ENCODE assay signal across 8 cellular contexts in genomic region chr2:30711646-30712085, GRCh38.
DNase-seq lines count a peak whose midpoint lies in the region; TF ChIP-seq lines count a peak whose summit lies in the region.

No MANE protein-coding gene starts in this region.

- H3K4me1 Mint-ChIP-seq in activated T-helper 1 cell treated with anti-CD3 and anti-CD28 coated beads, Interleukin-12 subunit alpha, Interleukin-12 subunit beta, Interleukin-2, Interleukin-4 antibody, amounts not matched to agents 30 ng/mL and 10 ng/mL and 1 ng/mL, durations not matched to agents 14 hours and 24 hours and 36 hours (ENCODE audit: low read depth), result peaks cover 16% of the 10 kb centered on the region

- whole genome bisulfite sequencing in thyroid gland, 2 donors, result 22 to 31% methylated on average over 4 of the region's 4 CpGs

- no peaks in the 10 kb centered on the region for H3K27me3 Mint-ChIP-seq in activated T-helper 1 cell treated with anti-CD3 and anti-CD28 coated beads, Interleukin-12 subunit alpha, Interleukin-12 subunit beta, Interleukin-2, Interleukin-4 antibody, amounts not matched to agents 30 ng/mL and 10 ng/mL and 1 ng/mL, durations not matched to agents 14 hours and 24 hours and 36 hours (ENCODE audit: insufficient read depth)

- H3K36me3 Mint-ChIP-seq in activated T-helper 1 cell treated with anti-CD3 and anti-CD28 coated beads, Interleukin-12 subunit alpha, Interleukin-12 subunit beta, Interleukin-2, Interleukin-4 antibody, amounts not matched to agents 30 ng/mL and 10 ng/mL and 1 ng/mL, durations not matched to agents 14 hours and 24 hours and 36 hours (ENCODE audit: low read depth), result no peaks in the 10 kb centered on the region

- H3K27ac ChIP-seq in RWPE1, result no peak overlapping the region
- no peak overlapping the region for H3K27ac ChIP-seq in thyroid gland

- DNase-seq in GF-D8 (lab: John Stamatoyannopoulos, UW) (peak; percentile 48), HAP-1 (ENCODE audit: low spot score in 2 of 2) (peak; percentile 81 to 94), M059J (ENCODE audit: low read depth) (peak; percentile 82), RWPE1 (ENCODE audit: low spot score) (peak; percentile 66), foreskin fibroblast (peak; percentile 81 to 93), occipital lobe (lab: John Stamatoyannopoulos, UW) (peak; percentile 31), thyroid gland (peak; percentile 86 to 87)
- DNase-seq in activated T-helper 1 cell treated with anti-CD3 and anti-CD28 coated beads, Interleukin-12 subunit alpha, Interleukin-12 subunit beta, Interleukin-2, Interleukin-4 antibody, amounts not matched to agents 30 ng/mL and 10 ng/mL and 1 ng/mL, durations not matched to agents 14 hours and 24 hours and 36 hours (ENCODE audit: low spot score), result peak; percentile 80

- no peaks in the 10 kb centered on the region for H3K9me3 Mint-ChIP-seq in activated T-helper 1 cell treated with anti-CD3 and anti-CD28 coated beads, Interleukin-12 subunit alpha, Interleukin-12 subunit beta, Interleukin-2, Interleukin-4 antibody, amounts not matched to agents 30 ng/mL and 10 ng/mL and 1 ng/mL, durations not matched to agents 14 hours and 24 hours and 36 hours

- peaks cover 3% of the 10 kb centered on the region for H3K4me1 ChIP-seq in HAP-1
- peaks cover 0 to 3% of the 10 kb centered on the region in 2 donors for H3K4me1 ChIP-seq in thyroid gland

- H3K4me3 Mint-ChIP-seq in activated T-helper 1 cell treated with anti-CD3 and anti-CD28 coated beads, Interleukin-12 subunit alpha, Interleukin-12 subunit beta, Interleukin-2, Interleukin-4 antibody, amounts not matched to agents 30 ng/mL and 10 ng/mL and 1 ng/mL, durations not matched to agents 14 hours and 24 hours and 36 hours, result no peak overlapping the region

- no peak for TF ChIP-seq POLR2A in thyroid gland (IDR thresholded peaks at IDR 0.05)

- POLR2A ChIA-PET in RWPE1 (lab: Yijun Ruan, JAX; ENCODE audit: low non-redundant PET), result no interaction called here

- H3K9me3 ChIP-seq in HAP-1 (0 out of 2 replicates have a peak, but pooled peaks cover 4% of the 10 kb centered on the region), thyroid gland (no peaks in the 10 kb centered on the region)

- no peaks in the 10 kb centered on the region for H3K27me3 ChIP-seq in HAP-1 (ENCODE audit: low read depth)
- no peaks in the 10 kb centered on the region for H3K27me3 ChIP-seq in thyroid gland

- CTCF ChIA-PET in RWPE1 (lab: Yijun Ruan, JAX), result interaction anchor here (0.5 to 3.9 kb wide), 25 partner anchors 9 to 1817 kb away, joined by 3 to 40 read pairs (median 3); partner anchors contain the start of genes LCLAT1 and WDR43

- H3K36me3 ChIP-seq in HAP-1 (replicated peaks), result no peaks in the 10 kb centered on the region
- H3K36me3 ChIP-seq in thyroid gland, result no peaks in the 10 kb centered on the region

- H3K27ac Mint-ChIP-seq in activated T-helper 1 cell treated with anti-CD3 and anti-CD28 coated beads, Interleukin-12 subunit alpha, Interleukin-12 subunit beta, Interleukin-2, Interleukin-4 antibody, amounts not matched to agents 30 ng/mL and 10 ng/mL and 1 ng/mL, durations not matched to agents 14 hours and 24 hours and 36 hours, result no peak overlapping the region

- TF ChIP-seq CTCF in RWPE1 (conservative IDR thresholded peaks at IDR 0.05; ENCODE audit: low read depth), result peak; percentile 93
- peak; percentile 99 for TF ChIP-seq CTCF in foreskin fibroblast (IDR thresholded peaks at IDR 0.05; ENCODE audit: low read depth, low read length)
- TF ChIP-seq CTCF in thyroid gland (IDR thresholded peaks at IDR 0.05), result peak; percentile 96 to 100 (median 98)

- in situ Hi-C loops in HAP-1 (cut with MboI; ENCODE audit: low sequenced_read_pairs), result no loop called here

- no peak overlapping the region for H3K4me3 ChIP-seq in HAP-1
- no peak overlapping the region for H3K4me3 ChIP-seq in foreskin fibroblast (ENCODE audit: low read depth in 1 of 2, low read length in 2 of 2)
- no peak overlapping the region for H3K4me3 ChIP-seq in thyroid gland (replicated peaks in 1 of 3)

- intact Hi-C loops in activated T-helper 1 cell treated with anti-CD3 and anti-CD28 coated beads, Interleukin-12 subunit alpha, Interleukin-12 subunit beta, Interleukin-2, Interleukin-4 antibody, amounts not matched to agents 30 ng/mL and 10 ng/mL and 1 ng/mL, durations not matched to agents 14 hours and 24 hours and 36 hours (cut with micrococcal nuclease), result loop anchor here (1.0 to 10.0 kb wide), 8 partner anchors 458 to 1456 kb away; partner anchors contain the start of genes SLC30A6 and SPAST
- intact Hi-C loops in thyroid gland (cut with DNase I), result no loop called here

Comparison
In these comparisons a context has a peak if more than half of its experiments do, and no peak if none do; other contexts are left out.
1. DNase-seq: peak in every context shown above with its lines; median percentile 88 in HAP-1; 87 in foreskin fibroblast; 86 in thyroid gland; 82 in M059J; 80 in activated T-helper 1 cell treated with anti-CD3 and anti-CD28 coated beads, Interleukin-12 subunit alpha, Interleukin-12 subunit beta, Interleukin-2, Interleukin-4 antibody, amounts not matched to agents 30 ng/mL and 10 ng/mL and 1 ng/mL, durations not matched to agents 14 hours and 24 hours and 36 hours; 66 in RWPE1; 48 in GF-D8; 31 in occipital lobe.